1 cellular context compared by ENCODE assay signal in the genomic region with DNA sequence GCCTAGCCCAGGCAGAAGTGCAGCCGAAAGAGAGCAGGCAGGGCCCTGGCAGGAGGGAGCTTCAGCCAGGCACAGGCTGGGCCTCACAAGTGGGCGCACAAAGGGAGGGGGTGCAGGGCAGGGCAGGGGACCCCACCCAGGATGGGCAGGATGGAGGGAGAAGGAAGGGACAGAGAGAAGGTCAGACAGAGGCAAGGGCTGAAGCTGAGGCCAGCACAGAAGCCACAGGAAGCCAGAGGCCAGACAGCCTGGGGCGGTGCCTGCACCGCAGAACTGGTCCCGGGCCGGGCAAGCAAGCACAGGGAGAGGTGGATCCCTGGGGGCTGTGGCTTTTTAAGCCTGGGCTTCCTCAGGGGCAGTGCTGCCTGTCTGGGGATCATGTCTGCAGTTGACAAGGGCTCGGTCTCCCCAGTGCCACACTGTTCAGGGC.
TF ChIP-seq lines count a peak whose summit lies in the region.

No MANE protein-coding gene starts in this region.

TF ChIP-seq in HEK293, 187 proteins besides CTCF, POLR2A, EP300 and RAD21 (continued from another document):
- TF ChIP-seq, protein P1, sequence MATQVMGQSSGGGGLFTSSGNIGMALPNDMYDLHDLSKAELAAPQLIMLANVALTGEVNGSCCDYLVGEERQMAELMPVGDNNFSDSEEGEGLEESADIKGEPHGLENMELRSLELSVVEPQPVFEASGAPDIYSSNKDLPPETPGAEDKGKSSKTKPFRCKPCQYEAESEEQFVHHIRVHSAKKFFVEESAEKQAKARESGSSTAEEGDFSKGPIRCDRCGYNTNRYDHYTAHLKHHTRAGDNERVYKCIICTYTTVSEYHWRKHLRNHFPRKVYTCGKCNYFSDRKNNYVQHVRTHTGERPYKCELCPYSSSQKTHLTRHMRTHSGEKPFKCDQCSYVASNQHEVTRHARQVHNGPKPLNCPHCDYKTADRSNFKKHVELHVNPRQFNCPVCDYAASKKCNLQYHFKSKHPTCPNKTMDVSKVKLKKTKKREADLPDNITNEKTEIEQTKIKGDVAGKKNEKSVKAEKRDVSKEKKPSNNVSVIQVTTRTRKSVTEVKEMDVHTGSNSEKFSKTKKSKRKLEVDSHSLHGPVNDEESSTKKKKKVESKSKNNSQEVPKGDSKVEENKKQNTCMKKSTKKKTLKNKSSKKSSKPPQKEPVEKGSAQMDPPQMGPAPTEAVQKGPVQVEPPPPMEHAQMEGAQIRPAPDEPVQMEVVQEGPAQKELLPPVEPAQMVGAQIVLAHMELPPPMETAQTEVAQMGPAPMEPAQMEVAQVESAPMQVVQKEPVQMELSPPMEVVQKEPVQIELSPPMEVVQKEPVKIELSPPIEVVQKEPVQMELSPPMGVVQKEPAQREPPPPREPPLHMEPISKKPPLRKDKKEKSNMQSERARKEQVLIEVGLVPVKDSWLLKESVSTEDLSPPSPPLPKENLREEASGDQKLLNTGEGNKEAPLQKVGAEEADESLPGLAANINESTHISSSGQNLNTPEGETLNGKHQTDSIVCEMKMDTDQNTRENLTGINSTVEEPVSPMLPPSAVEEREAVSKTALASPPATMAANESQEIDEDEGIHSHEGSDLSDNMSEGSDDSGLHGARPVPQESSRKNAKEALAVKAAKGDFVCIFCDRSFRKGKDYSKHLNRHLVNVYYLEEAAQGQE (tag by site-specific recombination; IDR thresholded peaks at IDR 0.05), result no peak
- TF ChIP-seq, protein P2, sequence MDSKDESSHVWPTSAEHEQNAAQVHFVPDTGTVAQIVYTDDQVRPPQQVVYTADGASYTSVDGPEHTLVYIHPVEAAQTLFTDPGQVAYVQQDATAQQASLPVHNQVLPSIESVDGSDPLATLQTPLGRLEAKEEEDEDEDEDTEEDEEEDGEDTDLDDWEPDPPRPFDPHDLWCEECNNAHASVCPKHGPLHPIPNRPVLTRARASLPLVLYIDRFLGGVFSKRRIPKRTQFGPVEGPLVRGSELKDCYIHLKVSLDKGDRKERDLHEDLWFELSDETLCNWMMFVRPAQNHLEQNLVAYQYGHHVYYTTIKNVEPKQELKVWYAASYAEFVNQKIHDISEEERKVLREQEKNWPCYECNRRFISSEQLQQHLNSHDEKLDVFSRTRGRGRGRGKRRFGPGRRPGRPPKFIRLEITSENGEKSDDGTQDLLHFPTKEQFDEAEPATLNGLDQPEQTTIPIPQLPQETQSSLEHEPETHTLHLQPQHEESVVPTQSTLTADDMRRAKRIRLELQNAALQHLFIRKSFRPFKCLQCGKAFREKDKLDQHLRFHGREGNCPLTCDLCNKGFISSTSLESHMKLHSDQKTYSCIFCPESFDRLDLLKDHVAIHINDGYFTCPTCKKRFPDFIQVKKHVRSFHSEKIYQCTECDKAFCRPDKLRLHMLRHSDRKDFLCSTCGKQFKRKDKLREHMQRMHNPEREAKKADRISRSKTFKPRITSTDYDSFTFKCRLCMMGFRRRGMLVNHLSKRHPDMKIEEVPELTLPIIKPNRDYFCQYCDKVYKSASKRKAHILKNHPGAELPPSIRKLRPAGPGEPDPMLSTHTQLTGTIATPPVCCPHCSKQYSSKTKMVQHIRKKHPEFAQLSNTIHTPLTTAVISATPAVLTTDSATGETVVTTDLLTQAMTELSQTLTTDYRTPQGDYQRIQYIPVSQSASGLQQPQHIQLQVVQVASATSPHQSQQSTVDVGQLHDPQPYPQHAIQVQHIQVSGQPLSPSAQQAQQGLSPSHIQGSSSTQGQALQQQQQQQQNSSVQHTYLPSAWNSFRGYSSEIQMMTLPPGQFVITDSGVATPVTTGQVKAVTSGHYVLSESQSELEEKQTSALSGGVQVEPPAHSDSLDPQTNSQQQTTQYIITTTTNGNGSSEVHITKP (tag by site-specific recombination; IDR thresholded peaks at IDR 0.05), result no peak
- TF ChIP-seq ZNF175 (tag by site-specific recombination; IDR thresholded peaks at IDR 0.05) (no peak), ZNF677 (tag by site-specific recombination; IDR thresholded peaks at IDR 0.05) (no peak)
- TF ChIP-seq, protein P3, sequence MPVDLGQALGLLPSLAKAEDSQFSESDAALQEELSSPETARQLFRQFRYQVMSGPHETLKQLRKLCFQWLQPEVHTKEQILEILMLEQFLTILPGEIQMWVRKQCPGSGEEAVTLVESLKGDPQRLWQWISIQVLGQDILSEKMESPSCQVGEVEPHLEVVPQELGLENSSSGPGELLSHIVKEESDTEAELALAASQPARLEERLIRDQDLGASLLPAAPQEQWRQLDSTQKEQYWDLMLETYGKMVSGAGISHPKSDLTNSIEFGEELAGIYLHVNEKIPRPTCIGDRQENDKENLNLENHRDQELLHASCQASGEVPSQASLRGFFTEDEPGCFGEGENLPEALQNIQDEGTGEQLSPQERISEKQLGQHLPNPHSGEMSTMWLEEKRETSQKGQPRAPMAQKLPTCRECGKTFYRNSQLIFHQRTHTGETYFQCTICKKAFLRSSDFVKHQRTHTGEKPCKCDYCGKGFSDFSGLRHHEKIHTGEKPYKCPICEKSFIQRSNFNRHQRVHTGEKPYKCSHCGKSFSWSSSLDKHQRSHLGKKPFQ (tag by site-specific recombination; IDR thresholded peaks at IDR 0.05), result no peak
